8 cellular contexts compared by ENCODE assay signal in the genomic region with DNA sequence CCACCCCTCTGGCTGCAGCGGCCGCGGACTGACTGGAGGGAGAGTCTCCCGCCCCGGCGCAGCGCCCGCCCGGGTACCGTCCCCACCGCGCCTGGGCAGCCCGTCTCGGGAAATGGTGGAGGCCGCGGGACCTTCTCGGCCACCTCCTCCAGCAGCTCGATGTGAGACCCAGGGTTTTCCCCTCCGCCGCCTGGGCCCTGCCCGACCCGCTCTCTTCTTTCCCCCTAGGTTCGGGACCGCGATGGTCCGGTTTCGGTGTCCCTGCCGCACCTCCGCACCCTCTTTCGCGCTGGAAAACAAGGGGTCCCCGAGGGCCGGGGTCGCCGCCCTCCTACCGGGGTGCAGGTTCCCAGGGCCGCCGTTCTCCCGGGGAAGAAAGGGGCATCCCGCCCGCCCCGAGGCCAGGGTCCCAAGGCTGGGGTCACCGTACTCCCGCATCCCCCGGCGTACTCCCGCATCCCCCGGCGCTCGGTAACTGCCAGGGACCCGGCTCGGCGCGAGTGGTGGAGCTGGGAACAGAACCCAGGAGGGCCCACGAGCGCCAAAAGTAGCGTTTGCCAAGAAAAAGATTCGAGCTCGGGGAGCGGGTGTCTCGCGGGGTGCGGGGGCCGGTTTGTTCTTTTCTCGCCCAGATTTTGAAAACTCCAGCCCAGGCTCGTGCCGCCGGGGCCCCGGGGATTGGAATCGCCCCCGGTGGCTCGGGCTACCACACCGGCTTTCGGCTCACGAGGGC. TPM values are rescaled to one million over a fixed set of nuclear protein-coding genes. Genes with fewer than 3 reads are reported as not detected.
DNase-seq lines count a peak whose midpoint lies in the region; ATAC-seq and TF ChIP-seq lines count a peak whose summit lies in the region.

No MANE protein-coding gene starts in this region.

- no peak for TF ChIP-seq CTCF in epithelial cell of proximal tubule (conservative IDR thresholded peaks at IDR 0.05; ENCODE audit: low read depth, low read length)

- DNase-seq in T-cell: peak in 1 of 34 experiments; percentile 20
- DNase-seq in epithelial cell of proximal tubule (ENCODE audit: low read depth): no peak
- DNase-seq in natural killer cell treated with Interleukin-12 subunit alpha and Interleukin-12 subunit beta and Interleukin-15 and Interleukin-18, amount 100 ng/mL, for 72 hours (ENCODE audit: low spot score): no peak
- DNase-seq in MV-4-11 (lab: John Stamatoyannopoulos, UW): no peak
- no peak for DNase-seq in NCI-H1436 treated with DMSO at 0.1 percent for 48 hours (lab: John Stamatoyannopoulos, UW)
- no peak for DNase-seq in GM19240 (ENCODE audit: insufficient read length, low spot score)

- H3K4me3 ChIP-seq in GM08714 (ENCODE audit: low read length) (peak overlapping the region; percentile 71), epithelial cell of proximal tubule (ENCODE audit: low read depth, low read length) (peak overlapping the region; percentile 97)

- no peak overlapping the region for H3K27ac Mint-ChIP-seq in T-cell
- H3K27ac Mint-ChIP-seq in natural killer cell treated with Interleukin-12 subunit alpha and Interleukin-12 subunit beta and Interleukin-15 and Interleukin-18, amount 100 ng/mL, for 72 hours: no peak overlapping the region

- peaks cover 37 to 52% (median 41%) of the 10 kb centered on the region in 3 donors for H3K4me1 Mint-ChIP-seq in T-cell
- peaks cover 5 to 22% of the 10 kb centered on the region in 2 donors for H3K4me1 Mint-ChIP-seq in natural killer cell treated with Interleukin-12 subunit alpha and Interleukin-12 subunit beta and Interleukin-15 and Interleukin-18, amount 100 ng/mL, for 72 hours (ENCODE audit: low read depth in 2 of 2)

- POLR2A ChIA-PET in T-cell (lab: Charles Lee): no interaction called here

- no peaks in the 10 kb centered on the region for H3K9me3 Mint-ChIP-seq in T-cell
- no peaks in the 10 kb centered on the region for H3K9me3 Mint-ChIP-seq in natural killer cell treated with Interleukin-12 subunit alpha and Interleukin-12 subunit beta and Interleukin-15 and Interleukin-18, amount 100 ng/mL, for 72 hours

- peak overlapping the region; percentile 58 to 80 (median 64) for H3K4me3 Mint-ChIP-seq in T-cell
- H3K4me3 Mint-ChIP-seq in natural killer cell treated with Interleukin-12 subunit alpha and Interleukin-12 subunit beta and Interleukin-15 and Interleukin-18, amount 100 ng/mL, for 72 hours: peak overlapping the region; percentile 58

- CTCF ChIA-PET in T-cell (lab: Charles Lee): no interaction called here

- peak in 2 of 4 experiments; percentile 4 to 10 for ATAC-seq in T-cell (replicated peaks in 1 of 4)
- ATAC-seq in natural killer cell treated with Interleukin-12 subunit alpha and Interleukin-12 subunit beta and Interleukin-15 and Interleukin-18, amount 100 ng/mL, for 72 hours: peak; percentile 43 to 68
- no peak for ATAC-seq in activated CD4-positive, CD25-positive, alpha-beta regulatory T cell treated with anti-CD3 and anti-CD28 coated beads, Interleukin-2, amount 50 U/mL, for 24 hours

- H3K36me3 Mint-ChIP-seq in T-cell: no peaks in the 10 kb centered on the region
- no peaks in the 10 kb centered on the region for H3K36me3 Mint-ChIP-seq in natural killer cell treated with Interleukin-12 subunit alpha and Interleukin-12 subunit beta and Interleukin-15 and Interleukin-18, amount 100 ng/mL, for 72 hours

- peaks cover 42 to 72% of the 10 kb centered on the region in 2 donors for H3K27me3 Mint-ChIP-seq in T-cell
- peaks cover 16 to 22% of the 10 kb centered on the region in 2 donors for H3K27me3 Mint-ChIP-seq in natural killer cell treated with Interleukin-12 subunit alpha and Interleukin-12 subunit beta and Interleukin-15 and Interleukin-18, amount 100 ng/mL, for 72 hours

RNA-seq across cellular contexts. Expression of a gene that starts 3.4 kb away (rescaled TPM):
- total RNA-seq in T-cell (10 to 100 TPM; 58.8 to 71.0 (median 62.6) TPM), epithelial cell of proximal tubule (17.4 and 34.3 TPM in 2 replicates)
- 10 to 100 TPM; 81.2 to 87.6 TPM for total RNA-seq in natural killer cell treated with Interleukin-12 subunit alpha and Interleukin-12 subunit beta and Interleukin-15 and Interleukin-18, amount 100 ng/mL, for 72 hours

Comparison
In these comparisons a context has a peak if more than half of its experiments do, and no peak if none do; other contexts are left out.
1. ATAC-seq: peak in natural killer cell treated with Interleukin-12 subunit alpha and Interleukin-12 subunit beta and Interleukin-15 and Interleukin-18, amount 100 ng/mL, for 72 hours (2 of 2); none in activated CD4-positive, CD25-positive, alpha-beta regulatory T cell treated with anti-CD3 and anti-CD28 coated beads, Interleukin-2, amount 50 U/mL, for 24 hours (0 of 2).